1 cellular context compared by ENCODE assay signal in genomic region chr10:33084388-33084896, GRCh38.
TF ChIP-seq lines count a peak whose summit lies in the region.

No MANE protein-coding gene starts in this region.

TF ChIP-seq in SK-N-SH, 30 proteins besides CTCF, POLR2A, EP300 and RAD21 (continued from another document):
- TF ChIP-seq ZBTB33 (IDR thresholded peaks at IDR 0.05; ENCODE audit: borderline replicate concordance, low read depth) (no peak), TAF1 (IDR thresholded peaks at IDR 0.05; ENCODE audit: borderline replicate concordance, low read depth, low read length) (no peak), SMC3 (IDR thresholded peaks at IDR 0.05; ENCODE audit: low read depth, low read length) (no peak), REST (IDR thresholded peaks at IDR 0.05; ENCODE audit: low read depth, low read length) (no peak), GATA2 (CRISPR knock-in tag; IDR thresholded peaks at IDR 0.05) (no peak), JUND (IDR thresholded peaks at IDR 0.05) (peak; percentile 17; the same call in 1 of the 2 replicates), FOXM1 (IDR thresholded peaks at IDR 0.05; ENCODE audit: low read depth) (no peak), NRF1 (IDR thresholded peaks at IDR 0.05; ENCODE audit: low read depth, low read length) (no peak), POLR2AphosphoS5 (IDR thresholded peaks at IDR 0.05; ENCODE audit: low read depth, low read length) (no peak), FOSL2 (IDR thresholded peaks at IDR 0.05; ENCODE audit: borderline replicate concordance, low read depth) (no peak), RCOR1 (IDR thresholded peaks at IDR 0.05; ENCODE audit: low read length) (no peak), MXI1 (IDR thresholded peaks at IDR 0.05; ENCODE audit: low read depth, low read length) (no peak), IRF3 (IDR thresholded peaks at IDR 0.05; ENCODE audit: low read depth, low read length) (no peak)
